In the genomic region with DNA sequence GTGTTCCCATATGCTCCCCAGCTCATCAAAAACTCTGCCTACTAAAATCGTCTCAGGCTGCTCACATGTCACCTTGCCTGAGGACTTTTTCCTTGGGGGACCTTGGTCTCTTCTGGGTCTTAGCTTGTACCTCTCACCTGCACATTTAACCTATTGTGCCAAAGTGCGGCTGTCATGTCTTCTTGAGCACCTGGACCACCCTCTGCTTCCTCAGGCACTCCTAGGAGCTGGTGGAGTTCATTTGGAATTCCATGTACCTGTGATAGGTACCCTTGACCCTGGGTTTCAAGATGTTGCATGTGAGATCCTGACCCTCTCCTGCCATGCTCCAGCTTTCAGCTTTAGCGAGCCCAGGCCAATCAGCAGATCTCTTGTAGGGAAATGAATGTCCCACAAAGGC, we compare ENCODE assay signal across 1 cellular context.
TF ChIP-seq lines count a peak whose summit lies in the region.

No MANE protein-coding gene starts in this region.

TF ChIP-seq in K562, 482 proteins besides CTCF, POLR2A, EP300 and RAD21:
- TF ChIP-seq ZNF76 (CRISPR knock-in tag; IDR thresholded peaks at IDR 0.05; ENCODE audit: borderline replicate concordance) = no peak
- no peak for TF ChIP-seq NR2C2 (CRISPR knock-in tag; IDR thresholded peaks at IDR 0.05)
- 0 out of 2 replicates have a peak, but pooled peaks have one; percentile 15 for TF ChIP-seq NR2C2 (tag; IDR thresholded peaks at IDR 0.05)
